17 cellular contexts compared by ENCODE assay signal in genomic region chr2:148739454-148740105, GRCh38.
"Had no signal": no experiment of that assay in that cellular context is flagged by ENCODE, and none has a peak within 500 bp of the region (broad histone marks: within the 10 kb centered on the region; RNA-seq: fewer than 3 reads in every experiment).

No MANE protein-coding gene starts in this region.

- H3K9me3 Mint-ChIP-seq: activated CD8-positive, alpha-beta T cell treated with anti-CD3 and anti-CD28 coated beads for 36 hours; activated T-cell treated with anti-CD3 and anti-CD28 coated beads, Interleukin-2, amount 50 U/mL, for 24 hours; nephron; stimulated activated memory B cell treated with anti-CD40 and anti-IgM and Interleukin-4, amounts not matched to agents 10 μg/mL and 1 μg/mL and 100 μg/mL, for 72 hours; WTC11 had no signal

- DNase-seq: activated CD4-positive, alpha-beta T cell treated with anti-CD3 and anti-CD28 coated beads for 48 hours; activated CD8-positive, alpha-beta T cell treated with anti-CD3 and anti-CD28 coated beads for 36 hours; activated naive CD4-positive, alpha-beta T cell treated with anti-CD3 and anti-CD28 coated beads, Interleukin-2, amount 50 U/mL, for 16 hours; activated T-cell treated with anti-CD3 and anti-CD28 coated beads, Interleukin-2, amount 50 U/mL, for 24 hours; adrenal gland; cerebellar nuclear complex; cortex of kidney; mesenchymal stem cell; mucosa of descending colon; nucleus accumbens; posterior cingulate gyrus; sigmoid colon; stimulated activated CD4-positive, alpha-beta T cell treated with anti-CD3 and anti-CD28 coated beads, Interleukin-4, amount 100 ng/mL, for 24 hours had no signal

- H3K4me3 Mint-ChIP-seq: activated CD8-positive, alpha-beta T cell treated with anti-CD3 and anti-CD28 coated beads for 36 hours; activated T-cell treated with anti-CD3 and anti-CD28 coated beads, Interleukin-2, amount 50 U/mL, for 24 hours; nephron; stimulated activated memory B cell treated with anti-CD40 and anti-IgM and Interleukin-4, amounts not matched to agents 10 μg/mL and 1 μg/mL and 100 μg/mL, for 72 hours; WTC11 had no signal

- H3K27me3 Mint-ChIP-seq: activated CD8-positive, alpha-beta T cell treated with anti-CD3 and anti-CD28 coated beads for 36 hours; activated T-cell treated with anti-CD3 and anti-CD28 coated beads, Interleukin-2, amount 50 U/mL, for 24 hours; stimulated activated memory B cell treated with anti-CD40 and anti-IgM and Interleukin-4, amounts not matched to agents 10 μg/mL and 1 μg/mL and 100 μg/mL, for 72 hours had no signal

- H3K9me3 ChIP-seq: adrenal gland, breast epithelium, mucosa of descending colon, sigmoid colon had no signal

- H3K36me3 ChIP-seq: adrenal gland, breast epithelium, sigmoid colon had no signal

- H3K27ac ChIP-seq: adrenal gland, breast epithelium, sigmoid colon had no signal

- H3K4me3 ChIP-seq: adrenal gland, breast epithelium, mucosa of descending colon, sigmoid colon had no signal

- H3K27me3 ChIP-seq: adrenal gland, breast epithelium, sigmoid colon had no signal

- H3K27ac Mint-ChIP-seq: activated CD8-positive, alpha-beta T cell treated with anti-CD3 and anti-CD28 coated beads for 36 hours; nephron; stimulated activated memory B cell treated with anti-CD40 and anti-IgM and Interleukin-4, amounts not matched to agents 10 μg/mL and 1 μg/mL and 100 μg/mL, for 72 hours; WTC11 had no signal

- H3K4me1 ChIP-seq: breast epithelium had no signal

- H3K36me3 Mint-ChIP-seq: stimulated activated memory B cell treated with anti-CD40 and anti-IgM and Interleukin-4, amounts not matched to agents 10 μg/mL and 1 μg/mL and 100 μg/mL, for 72 hours; WTC11 had no signal

- ATAC-seq: activated CD8-positive, alpha-beta T cell treated with anti-CD3 and anti-CD28 coated beads for 36 hours; mucosa of descending colon; stimulated activated memory B cell treated with anti-CD40 and anti-IgM and Interleukin-4, amounts not matched to agents 10 μg/mL and 1 μg/mL and 100 μg/mL, for 72 hours; WTC11 had no signal
